Comparison of ENCODE assay signal across 24 cellular contexts in the genomic region with DNA sequence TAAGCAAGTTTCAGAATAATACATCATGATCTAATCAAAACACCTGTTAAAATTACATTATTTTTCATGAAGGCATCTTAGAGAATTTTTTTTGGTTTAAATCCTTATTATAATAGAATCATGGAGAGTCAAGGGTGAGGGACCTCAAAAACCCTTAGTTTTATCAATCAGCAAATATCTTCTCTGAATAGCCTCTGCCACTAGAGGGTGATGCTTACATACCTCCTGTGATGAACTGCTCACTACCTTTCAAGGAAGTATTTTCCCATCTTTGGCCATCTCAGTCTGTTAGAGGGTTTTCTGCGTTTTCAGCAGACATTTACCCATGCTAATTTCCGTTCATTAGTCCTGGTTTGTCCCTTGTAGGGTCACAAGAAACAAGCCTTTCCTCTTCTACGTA.
DNase-seq lines count a peak whose midpoint lies in the region; ATAC-seq and TF ChIP-seq lines count a peak whose summit lies in the region.
"Had no signal": no experiment of that assay in that cellular context is flagged by ENCODE, and none has a peak within 500 bp of the region (broad histone marks: within the 10 kb centered on the region; RNA-seq: fewer than 3 reads in every experiment).

No MANE protein-coding gene starts in this region.

- no peaks in the 10 kb centered on the region for H3K27me3 Mint-ChIP-seq in MCF 10A (ENCODE audit: insufficient read depth, unreplicated experiment)

- ATAC-seq in body of pancreas (no peak), HG03175 (IDR thresholded peaks at IDR 0.05; ENCODE audit: unreplicated experiment) (no peak), HG03460 (IDR thresholded peaks at IDR 0.05; ENCODE audit: unreplicated experiment) (no peak)

- no peaks in the 10 kb centered on the region for H4K20me1 ChIP-seq in mammary epithelial cell (ENCODE audit: insufficient read depth, low read length)

- no peak overlapping the region for H3K9ac ChIP-seq in mammary epithelial cell (ENCODE audit: insufficient read depth, low read length)

- no peak overlapping the region for H3K4me2 ChIP-seq in mammary epithelial cell (ENCODE audit: insufficient read depth, low read depth, low read length)
- H3K4me2 ChIP-seq: smooth muscle cell had no signal

- in situ Hi-C loops in mammary epithelial cell (cut with MboI; ENCODE audit: low sequenced_read_pairs in 2 of 2) = no loop called here

- TF ChIP-seq POLR2A in body of pancreas (IDR thresholded peaks at IDR 0.05) = no peak

- H3K27ac Mint-ChIP-seq in MCF 10A (ENCODE audit: low read depth, unreplicated experiment) = no peak overlapping the region
- H3K27ac Mint-ChIP-seq: activated T-helper 1 cell treated with anti-CD3 and anti-CD28 coated beads, Interleukin-12 subunit alpha, Interleukin-12 subunit beta, Interleukin-2, Interleukin-4 antibody, amounts not matched to agents 30 ng/mL and 10 ng/mL and 1 ng/mL, durations not matched to agents 14 hours and 24 hours and 36 hours had no signal

- WGBS in mammary epithelial cell (ENCODE audit: low coverage, missing lambda C conversion rate) = 36% methylated on average over 3 of the region's 3 CpGs
- 78 to 80% methylated on average over 3 of the region's 3 CpGs for WGBS in body of pancreas, 2 donors

- intact Hi-C loops in MCF 10A (cut with micrococcal nuclease) = no loop called here
- intact Hi-C loops in mammary epithelial cell (cut with micrococcal nuclease) = no loop called here
- intact Hi-C loops in body of pancreas (cut with DNase I) = no loop called here
- intact Hi-C loops in posterior vena cava (cut with DNase I) = no loop called here

- CTCF ChIA-PET in MCF 10A (lab: Yijun Ruan, JAX) = interaction anchor here (0.9 kb wide), 1 partner anchor 841 kb away, joined by 3 read pairs; no protein-coding TSS in a partner anchor
- CTCF ChIA-PET in mammary epithelial cell (lab: Charles Lee; ENCODE audit: low non-redundant PET) = no interaction called here

- no peaks in the 10 kb centered on the region for H3K79me2 ChIP-seq in mammary epithelial cell (ENCODE audit: insufficient read depth, low read length)

- H3K4me1 Mint-ChIP-seq in MCF 10A (ENCODE audit: insufficient read depth, unreplicated experiment) = no peaks in the 10 kb centered on the region

- H2AFZ ChIP-seq in mammary epithelial cell (ENCODE audit: low read depth, low read length) = no peak overlapping the region

- no peaks in the 10 kb centered on the region for H3K9me3 ChIP-seq in mammary epithelial cell (replicated peaks; ENCODE audit: insufficient read depth, low read length)
- no peaks in the 10 kb centered on the region for H3K9me3 ChIP-seq in body of pancreas
- H3K9me3 ChIP-seq: BE2C, neutrophil, upper lobe of left lung had no signal

- no peaks in the 10 kb centered on the region for H3K36me3 Mint-ChIP-seq in MCF 10A (ENCODE audit: insufficient read depth, unreplicated experiment)

- BruUV-seq in MCF 10A (replicated peaks; lab: Mats Ljungman, UMichigan) = no TSS peak
- BruUV-seq in mammary epithelial cell (replicated peaks; lab: Mats Ljungman, UMichigan) = no TSS peak

- H3K4me1 ChIP-seq in mammary epithelial cell (ENCODE audit: insufficient read depth, low read length) (no peaks in the 10 kb centered on the region), body of pancreas (no peaks in the 10 kb centered on the region)
- H3K4me1 ChIP-seq: BE2C, upper lobe of left lung had no signal

- no peak overlapping the region for H3K27ac ChIP-seq in mammary epithelial cell (ENCODE audit: insufficient read depth, low read depth, low read length)
- H3K27ac ChIP-seq in body of pancreas = no peak overlapping the region
- H3K27ac ChIP-seq: coronary artery, neutrophil, upper lobe of left lung had no signal

- no peaks in the 10 kb centered on the region for H3K9me3 Mint-ChIP-seq in MCF 10A (ENCODE audit: unreplicated experiment)
- H3K9me3 Mint-ChIP-seq: activated T-helper 1 cell treated with anti-CD3 and anti-CD28 coated beads, Interleukin-12 subunit alpha, Interleukin-12 subunit beta, Interleukin-2, Interleukin-4 antibody, amounts not matched to agents 30 ng/mL and 10 ng/mL and 1 ng/mL, durations not matched to agents 14 hours and 24 hours and 36 hours; endodermal cell had no signal

- POLR2A ChIA-PET in MCF 10A (lab: Yijun Ruan, JAX) = interaction anchor here (0.5 to 1.2 kb wide), 2 partner anchors 13 to 591 kb away, joined by 3 to 4 read pairs; no protein-coding TSS in a partner anchor

- dilution Hi-C loops in mammary epithelial cell (cut with HindIII; ENCODE audit: low sequenced_read_pairs) = no loop called here

- DNase-seq in MCF 10A (ENCODE audit: unreplicated experiment) (peak; percentile 4), mammary epithelial cell (no peak), NCI-H774 (lab: John Stamatoyannopoulos, UW) (peak; percentile 28), body of pancreas (no peak), renal cortical epithelial cell (ENCODE audit: low read depth) (peak; percentile 5), posterior vena cava (ENCODE audit: low spot score) (no peak)
- DNase-seq: activated CD4-positive, alpha-beta T cell treated with anti-CD3 and anti-CD28 coated beads, Interleukin-2, amount 50 U/mL, for 1 hour; activated naive CD4-positive, alpha-beta T cell treated with anti-CD3 and anti-CD28 coated beads, Interleukin-2, amount 50 U/mL, for 16 hours; amygdala; BE2C; COR-L47; endodermal cell; KBM-7; kidney glomerular epithelial cell; NCI-H1694; NCI-H524 treated with DMSO at 0.1 percent for 48 hours; stimulated activated CD4-positive, alpha-beta T cell treated with anti-CD3 and anti-CD28 coated beads, Interleukin-2, amount 100 ng/mL, for 24 hours; upper lobe of left lung had no signal

- H3K36me3 ChIP-seq in mammary epithelial cell (ENCODE audit: insufficient read depth, low read length) = no peaks in the 10 kb centered on the region
- H3K36me3 ChIP-seq in body of pancreas (replicated peaks in 1 of 2; ENCODE audit: insufficient read depth in 1 of 2, low read depth in 2 of 2) = no peaks in the 10 kb centered on the region
- H3K36me3 ChIP-seq: BE2C, neutrophil, upper lobe of left lung had no signal

- H3K4me3 Mint-ChIP-seq in MCF 10A (ENCODE audit: unreplicated experiment) = no peak overlapping the region
- H3K4me3 Mint-ChIP-seq: activated T-helper 1 cell treated with anti-CD3 and anti-CD28 coated beads, Interleukin-12 subunit alpha, Interleukin-12 subunit beta, Interleukin-2, Interleukin-4 antibody, amounts not matched to agents 30 ng/mL and 10 ng/mL and 1 ng/mL, durations not matched to agents 14 hours and 24 hours and 36 hours; endodermal cell had no signal

- H3K27me3 ChIP-seq in mammary epithelial cell (ENCODE audit: insufficient read depth, low read length) = no peaks in the 10 kb centered on the region
- no peaks in the 10 kb centered on the region for H3K27me3 ChIP-seq in body of pancreas
- H3K27me3 ChIP-seq: BE2C, neutrophil, upper lobe of left lung had no signal

- peak; percentile 20 for TF ChIP-seq CTCF in MCF 10A (IDR thresholded peaks at IDR 0.05; ENCODE audit: unreplicated experiment)
- peak in 1 of 2 donors; percentile 18 for TF ChIP-seq CTCF in mammary epithelial cell (conservative IDR thresholded peaks at IDR 0.05 in 1 of 2, IDR thresholded peaks at IDR 0.05 in 1 of 2; ENCODE audit: extremely low read depth in 1 of 2, insufficient read depth in 1 of 2, low read depth in 1 of 2, low read length in 2 of 2)
- peak in 4 of 7 experiments; percentile 4 to 25 (median 18) for TF ChIP-seq CTCF in body of pancreas (IDR thresholded peaks at IDR 0.05)

- no peak overlapping the region for H3K4me3 ChIP-seq in mammary epithelial cell (replicated peaks in 1 of 3; ENCODE audit: insufficient read depth in 1 of 3, low read depth in 2 of 3, low read length in 3 of 3)
- H3K4me3 ChIP-seq in body of pancreas = no peak overlapping the region
- H3K4me3 ChIP-seq: coronary artery, smooth muscle cell, upper lobe of left lung had no signal

Comparison
In these comparisons a context has a peak if more than half of its experiments do, and no peak if none do; other contexts are left out.
1. DNase-seq: peak in MCF 10A (single experiment), NCI-H774 (single experiment) and renal cortical epithelial cell (single experiment); none in mammary epithelial cell (single experiment), body of pancreas (0 of 4) and posterior vena cava (single experiment).